ENCODE assay signal across 24 cellular contexts in genomic region chr7:7736671-7737070, GRCh38. TPM values are rescaled to one million over a fixed set of nuclear protein-coding genes. Genes with fewer than 3 reads are reported as not detected.
DNase-seq lines count a peak whose midpoint lies in the region; ATAC-seq and TF ChIP-seq lines count a peak whose summit lies in the region.
"Had no signal": no experiment of that assay in that cellular context is flagged by ENCODE, and none has a peak within 500 bp of the region (broad histone marks: within the 10 kb centered on the region; RNA-seq: fewer than 3 reads in every experiment).

No MANE protein-coding gene starts in this region.

- H3K36me3 ChIP-seq in KMS-11 (ENCODE audit: insufficient read depth) (no peaks in the 10 kb centered on the region), A673 (ENCODE audit: insufficient read depth, low read length, poor library complexity, severe bottlenecking) (no peaks in the 10 kb centered on the region), esophagus muscularis mucosa (no peaks in the 10 kb centered on the region)
- H3K36me3 ChIP-seq: BLaER1 treated with 17β-estradiol and CSF1 and Interleukin-3, amounts not matched to agents 10 nM and 100 nM; neutrophil; WERI-Rb-1 had no signal

- TF ChIP-seq CTCF in KMS-11 (conservative IDR thresholded peaks at IDR 0.05; ENCODE audit: low read depth, low read length) (no peak), A673 (conservative IDR thresholded peaks at IDR 0.05; ENCODE audit: low read depth, low read length) (no peak), esophagus muscularis mucosa (IDR thresholded peaks at IDR 0.05) (no peak)

- no peaks in the 10 kb centered on the region for H3K79me2 ChIP-seq in KMS-11 (ENCODE audit: insufficient read depth, low read depth)

- H3K27me3 ChIP-seq in KMS-11 (ENCODE audit: insufficient read depth, low read depth): no peaks in the 10 kb centered on the region
- no peaks in the 10 kb centered on the region for H3K27me3 ChIP-seq in A673 (replicated peaks; ENCODE audit: insufficient read depth, low read depth, low read length, poor library complexity)
- H3K27me3 ChIP-seq in esophagus muscularis mucosa: no peaks in the 10 kb centered on the region
- H3K27me3 ChIP-seq: BLaER1 treated with 17β-estradiol and CSF1 and Interleukin-3, amounts not matched to agents 10 nM and 100 nM; dorsolateral prefrontal cortex; neutrophil; testis had no signal

- POLR2A ChIA-PET in A673 (lab: Charles Lee; ENCODE audit: low non-redundant PET): no interaction called here

- H3K27ac ChIP-seq in KMS-11 (peak overlapping the region; percentile 74), A673 (ENCODE audit: low read depth, low read length, poor library complexity, severe bottlenecking) (no peak overlapping the region), esophagus muscularis mucosa (replicated peaks in 1 of 4) (no peak overlapping the region)
- H3K27ac ChIP-seq: BLaER1 treated with 17β-estradiol and CSF1 and Interleukin-3, amounts not matched to agents 10 nM and 100 nM; dorsolateral prefrontal cortex; neutrophil; PC-9; testis; WERI-Rb-1 had no signal

- no peak overlapping the region for H3K9ac ChIP-seq in KMS-11
- H3K9ac ChIP-seq: BLaER1 treated with 17β-estradiol and CSF1 and Interleukin-3, amounts not matched to agents 10 nM and 100 nM had no signal

- H2AFZ ChIP-seq in KMS-11 (ENCODE audit: low read depth): no peak overlapping the region
- H2AFZ ChIP-seq: PC-9 had no signal

- intact Hi-C loops in A673 (cut with micrococcal nuclease; ENCODE audit: unreplicated experiment) (no loop called here), esophagus muscularis mucosa (cut with DNase I) (no loop called here)

- H3K4me3 ChIP-seq in KMS-11 (IDR thresholded peaks at IDR 0.05; ENCODE audit: insufficient read depth, low read depth, low read length) (no peak overlapping the region), A673 (ENCODE audit: low read depth, low read length, poor library complexity, severe bottlenecking) (no peak overlapping the region), esophagus muscularis mucosa (no peak overlapping the region)
- H3K4me3 ChIP-seq: BLaER1 treated with 17β-estradiol and CSF1 and Interleukin-3, amounts not matched to agents 10 nM and 100 nM; dorsolateral prefrontal cortex; PC-9; testis had no signal

- CTCF ChIA-PET in A673 (lab: Charles Lee): no interaction called here

- 96% methylated on average over 2 of the region's 2 CpGs for whole genome bisulfite sequencing in esophagus muscularis mucosa

- peak overlapping the region; percentile 83 for H3K4me2 ChIP-seq in KMS-11
- H3K4me2 ChIP-seq: PC-9 had no signal

- no peak for TF ChIP-seq EP300 in esophagus muscularis mucosa (IDR thresholded peaks at IDR 0.05)

- BruUV-seq in A673 (replicated peaks; lab: Mats Ljungman, UMichigan): no TSS peak

- H3K9me3 ChIP-seq in A673 (ENCODE audit: low read depth, low read length, poor library complexity, severe bottlenecking): no peaks in the 10 kb centered on the region
- no peaks in the 10 kb centered on the region for H3K9me3 ChIP-seq in esophagus muscularis mucosa
- H3K9me3 ChIP-seq: BLaER1 treated with 17β-estradiol and CSF1 and Interleukin-3, amounts not matched to agents 10 nM and 100 nM; neutrophil; testis had no signal

- ATAC-seq in GM21529 (IDR thresholded peaks at IDR 0.05; ENCODE audit: unreplicated experiment): no peak
- ATAC-seq: activated CD8-positive, alpha-beta memory T cell treated with anti-CD3 and anti-CD28 coated beads, Interleukin-2, amount 10 ng/mL, durations not matched to agents 7 days and 5 days; activated T-cell treated with anti-CD3 and anti-CD28 coated beads, Interleukin-2, amount 50 U/mL, for 72 hours had no signal

- DNase-seq in EH (ENCODE audit: low read depth) (peak; percentile 14), NCI-H69 (lab: John Stamatoyannopoulos, UW) (peak; percentile 76), iPS-NIHi7 (ENCODE audit: extremely low spot score) (peak; percentile 40), A673 (ENCODE audit: low spot score) (no peak), esophagus muscularis mucosa (ENCODE audit: extremely low spot score) (no peak)
- DNase-seq in activated CD8-positive, alpha-beta memory T cell treated with anti-CD3 and anti-CD28 coated beads, Interleukin-2, amount 50 U/mL, for 48 hours: no peak
- DNase-seq: activated CD4-positive, alpha-beta T cell treated with anti-CD3 and anti-CD28 coated beads, Interleukin-2, amount 10 ng/mL, durations not matched to agents 7 days and 5 days; activated CD8-positive, alpha-beta memory T cell treated with anti-CD3 and anti-CD28 coated beads, Interleukin-2, amount 10 ng/mL, durations not matched to agents 7 days and 5 days; activated naive CD4-positive, alpha-beta T cell; activated T-cell treated with anti-CD3 and anti-CD28 coated beads, Interleukin-2, amount 50 U/mL, for 72 hours; dorsolateral prefrontal cortex; NCI-H1105; NCI-H2107; NCI-H774; PC-9; SHP77; stimulated activated CD4-positive, alpha-beta T cell treated with anti-CD3 and anti-CD28 coated beads, Interleukin-15, amount 100 ng/mL, for 24 hours; stimulated activated naive CD4-positive, alpha-beta T cell; testis; WERI-Rb-1 had no signal

- peaks cover 98% of the 10 kb centered on the region for H3K4me1 ChIP-seq in KMS-11 (ENCODE audit: low read depth, poor library complexity, severe bottlenecking)
- peaks cover 12% of the 10 kb centered on the region for H3K4me1 ChIP-seq in A673 (ENCODE audit: insufficient read depth, low read length, poor library complexity, severe bottlenecking)
- H3K4me1 ChIP-seq in esophagus muscularis mucosa: peaks cover 0 to 17% (median 5%) of the 10 kb centered on the region in 4 donors
- H3K4me1 ChIP-seq: testis had no signal

- no peaks in the 10 kb centered on the region for H4K20me1 ChIP-seq in KMS-11 (ENCODE audit: insufficient read depth)
- H4K20me1 ChIP-seq: BLaER1 treated with 17β-estradiol and CSF1 and Interleukin-3, amounts not matched to agents 10 nM and 100 nM had no signal

- no peak for TF ChIP-seq POLR2A in esophagus muscularis mucosa (IDR thresholded peaks at IDR 0.05; ENCODE audit: low read depth)

RNA-seq across cellular contexts. Expression of gene RPA3, which starts 18.3 kb away (rescaled TPM):
- total RNA-seq in A673 (2021): 61.4 and 72.8 TPM in 2 replicates
- total RNA-seq in esophagus muscularis mucosa: 10 to 100 TPM; 11.5 to 22.0 (median 16.3) TPM

Comparison
In these comparisons a context has a peak if more than half of its experiments do, and no peak if none do; other contexts are left out.
1. DNase-seq: peak in EH (single experiment), NCI-H69 (single experiment) and iPS-NIHi7 (single experiment); none in A673 (single experiment), esophagus muscularis mucosa (single experiment) and activated CD8-positive, alpha-beta memory T cell treated with anti-CD3 and anti-CD28 coated beads, Interleukin-2, amount 50 U/mL, for 48 hours (single experiment).